22 cellular contexts compared by ENCODE assay signal in the genomic region with DNA sequence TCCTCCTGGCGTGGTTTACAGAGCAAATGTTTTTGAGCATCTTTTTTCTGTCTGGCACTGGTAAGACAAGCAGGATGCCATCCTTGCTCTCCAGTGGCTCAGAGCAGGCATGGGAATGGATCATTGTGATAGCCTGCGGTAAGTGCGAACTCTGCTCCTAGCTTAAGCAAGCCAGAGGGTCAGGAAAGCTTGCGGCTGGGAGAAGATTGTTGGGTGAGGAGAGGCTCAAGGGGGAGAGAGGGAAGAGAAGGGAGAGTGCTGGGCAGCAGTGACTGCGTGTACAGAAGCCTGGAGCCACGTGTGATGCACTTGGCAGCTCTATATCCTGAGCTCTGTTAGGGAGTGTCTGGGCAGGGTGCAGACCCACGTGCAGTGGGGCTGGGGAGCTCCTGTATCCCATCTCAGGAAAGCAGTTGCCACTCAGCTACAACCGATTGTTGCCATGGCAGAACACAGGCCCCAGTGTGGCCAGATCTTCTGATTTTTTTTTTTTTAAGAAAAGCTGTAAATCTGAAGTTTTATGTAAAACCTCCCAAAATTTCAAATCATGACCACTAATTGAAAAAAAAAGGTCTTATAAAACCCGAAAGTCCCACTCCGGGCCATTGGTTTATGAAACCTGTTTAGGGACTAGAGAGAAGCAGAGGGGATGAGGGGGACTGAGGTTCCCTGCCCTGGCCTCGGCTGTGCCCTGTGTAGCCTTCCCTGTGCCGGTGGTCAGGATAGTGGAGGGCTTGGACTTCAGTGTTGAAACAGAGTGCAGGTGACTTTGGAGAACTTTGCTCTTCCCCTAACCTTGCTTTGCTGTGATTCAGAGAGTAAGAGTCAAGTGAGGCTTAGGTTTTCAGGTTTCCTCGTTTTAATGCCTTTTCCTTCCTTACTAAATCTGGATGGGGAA.
A peak's percentile ranks its signal among the peaks of the same experiment; 100 is the strongest.
DNase-seq lines count a peak whose midpoint lies in the region; ATAC-seq and TF ChIP-seq lines count a peak whose summit lies in the region.
"Had no signal": no experiment of that assay in that cellular context is flagged by ENCODE, and none has a peak within 500 bp of the region (broad histone marks: within the 10 kb centered on the region; RNA-seq: fewer than 3 reads in every experiment).

No MANE protein-coding gene starts in this region.

- no peaks in the 10 kb centered on the region for H3K4me1 ChIP-seq in colonic mucosa
- H3K4me1 ChIP-seq in lung (ENCODE audit: control insufficient read depth in 2 of 2, insufficient read depth in 2 of 2, low read length in 2 of 2), result peaks cover 0 to 7% of the 10 kb centered on the region in 2 donors
- H3K4me1 ChIP-seq in upper lobe of right lung, result no peaks in the 10 kb centered on the region
- H3K4me1 ChIP-seq in smooth muscle cell (ENCODE audit: low read depth), result peaks cover 4% of the 10 kb centered on the region
- H3K4me1 ChIP-seq: SJCRH30 had no signal

- 91 to 92% methylated on average over 13 of the region's 13 CpGs for WGBS in lung, 2 donors
- 93% methylated on average over 13 of the region's 13 CpGs for WGBS in smooth muscle cell (ENCODE audit: low lambda C conversion rate)

- peak; percentile 37 for DNase-seq in activated CD8-positive, alpha-beta memory T cell treated with anti-CD3 and anti-CD28 coated beads for 24 hours
- DNase-seq in activated CD8-positive, alpha-beta memory T cell treated with anti-CD3 and anti-CD28 coated beads, Interleukin-2, amount 50 U/mL, for 48 hours, result no peak
- DNase-seq in colonic mucosa, result peak; percentile 7
- DNase-seq in lung (ENCODE audit: low spot score), result peak; percentile 22
- DNase-seq in upper lobe of right lung, result no peak
- no peak for DNase-seq in smooth muscle cell (lab: John Stamatoyannopoulos, UW; ENCODE audit: unreplicated experiment)
- DNase-seq in DMS 273 treated with DMSO at 0.1 percent for 48 hours (lab: John Stamatoyannopoulos, UW), result no peak
- DNase-seq in iPS-NIHi11 (ENCODE audit: low spot score), result no peak
- DNase-seq: AML-193, DND-41, Kasumi-1, MG63, NCI-H1048, NCI-H1436, NCI-H1930, NCI-H345, NCI-H524 treated with DMSO at 0.1 percent for 48 hours, PC-9, SJCRH30 had no signal

- H3F3A ChIP-seq in smooth muscle cell (ENCODE audit: low read depth), result no peaks in the 10 kb centered on the region

- H3K9ac ChIP-seq in colonic mucosa (ENCODE audit: low read depth in 2 of 2, low read length in 2 of 2) (no peak overlapping the region), smooth muscle cell (ENCODE audit: low read depth) (no peak overlapping the region)

- intact Hi-C loops in colonic mucosa (cut with DNase I), result no loop called here
- intact Hi-C loops in upper lobe of right lung (cut with DNase I), result no loop called here

- H3K36me3 ChIP-seq in colonic mucosa, result no peaks in the 10 kb centered on the region
- no peaks in the 10 kb centered on the region for H3K36me3 ChIP-seq in lung (ENCODE audit: control insufficient read depth in 2 of 2, insufficient read depth in 2 of 2, low read length in 2 of 2)
- H3K36me3 ChIP-seq in upper lobe of right lung, result no peaks in the 10 kb centered on the region
- H3K36me3 ChIP-seq in smooth muscle cell (ENCODE audit: low read depth), result no peaks in the 10 kb centered on the region
- H3K36me3 ChIP-seq: HAP-1, MG63, SJCRH30 had no signal

- peaks cover 52% of the 10 kb centered on the region for H3K79me2 ChIP-seq in smooth muscle cell (ENCODE audit: low read depth)

- ATAC-seq in lung (ENCODE audit: insufficient read depth, low FRiP score), result no peak
- ATAC-seq in upper lobe of right lung, result peak; percentile 33

- H3K27me3 ChIP-seq in colonic mucosa, result no peaks in the 10 kb centered on the region
- H3K27me3 ChIP-seq in lung (ENCODE audit: control insufficient read depth, insufficient read depth), result no peaks in the 10 kb centered on the region
- H3K27me3 ChIP-seq in upper lobe of right lung, result no peaks in the 10 kb centered on the region
- H3K27me3 ChIP-seq in smooth muscle cell (ENCODE audit: low read depth), result no peaks in the 10 kb centered on the region
- H3K27me3 ChIP-seq: MG63, SJCRH30 had no signal

- H3K9me3 ChIP-seq in colonic mucosa (no peaks in the 10 kb centered on the region), lung (ENCODE audit: control insufficient read depth in 2 of 2, insufficient read depth in 1 of 2, low read length in 1 of 2) (peaks cover 0 to 2% of the 10 kb centered on the region in 2 donors), upper lobe of right lung (no peaks in the 10 kb centered on the region), smooth muscle cell (replicated peaks; ENCODE audit: low read depth) (no peaks in the 10 kb centered on the region)
- H3K9me3 ChIP-seq: HAP-1, MG63 had no signal

- no peak overlapping the region for H3K4me3 ChIP-seq in colonic mucosa
- no peak overlapping the region for H3K4me3 ChIP-seq in lung
- no peak overlapping the region for H3K4me3 ChIP-seq in upper lobe of right lung
- no peak overlapping the region for H3K4me3 ChIP-seq in smooth muscle cell
- H3K4me3 ChIP-seq: HAP-1, MG63, PC-9, SJCRH30 had no signal

- H3K4me2 ChIP-seq in smooth muscle cell, result no peak overlapping the region
- H3K4me2 ChIP-seq: PC-9 had no signal

- H4K20me1 ChIP-seq in smooth muscle cell (ENCODE audit: low read depth), result peaks cover 97% of the 10 kb centered on the region

- H2AFZ ChIP-seq in smooth muscle cell (ENCODE audit: low read depth), result no peak overlapping the region
- H2AFZ ChIP-seq: PC-9 had no signal

- no peak overlapping the region for H3K27ac ChIP-seq in colonic mucosa
- no peak overlapping the region for H3K27ac ChIP-seq in lung (ENCODE audit: low read depth in 1 of 2, low read length in 1 of 2)
- H3K27ac ChIP-seq in upper lobe of right lung, result no peak overlapping the region
- no peak overlapping the region for H3K27ac ChIP-seq in smooth muscle cell (ENCODE audit: low read depth)
- H3K27ac ChIP-seq: 22Rv1, PC-9, RWPE1, SJCRH30 had no signal

- TF ChIP-seq CTCF in colonic mucosa (IDR thresholded peaks at IDR 0.05) (no peak), lung (IDR thresholded peaks at IDR 0.05; ENCODE audit: control extremely low read depth, extremely low read depth) (no peak), upper lobe of right lung (IDR thresholded peaks at IDR 0.05) (no peak), smooth muscle cell (IDR thresholded peaks at IDR 0.05; ENCODE audit: borderline replicate concordance, insufficient read depth, poor library complexity, severe bottlenecking) (no peak)

Comparison
In these comparisons a context has a peak if more than half of its experiments do, and no peak if none do; other contexts are left out.
1. DNase-seq: peak in activated CD8-positive, alpha-beta memory T cell treated with anti-CD3 and anti-CD28 coated beads for 24 hours (single experiment), colonic mucosa (single experiment) and lung (single experiment); none in activated CD8-positive, alpha-beta memory T cell treated with anti-CD3 and anti-CD28 coated beads, Interleukin-2, amount 50 U/mL, for 48 hours (single experiment), upper lobe of right lung (single experiment), smooth muscle cell (single experiment), DMS 273 treated with DMSO at 0.1 percent for 48 hours (single experiment) and iPS-NIHi11 (single experiment).